In genomic region chr1:18875107-18875795, GRCh38 we compare ENCODE assay signal across 9 cellular contexts. TPM values are rescaled to one million over a fixed set of nuclear protein-coding genes. Genes with fewer than 3 reads are reported as not detected.
DNase-seq lines count a peak whose midpoint lies in the region; ATAC-seq and TF ChIP-seq lines count a peak whose summit lies in the region.
"Had no signal": no experiment of that assay in that cellular context is flagged by ENCODE, and none has a peak within 500 bp of the region (broad histone marks: within the 10 kb centered on the region; RNA-seq: fewer than 3 reads in every experiment).

No MANE protein-coding gene starts in this region.

- no peaks in the 10 kb centered on the region for H3K4me1 ChIP-seq in SJSA1 (replicated peaks)
- peaks cover 0 to 13% (median 0%) of the 10 kb centered on the region in 3 donors for H3K4me1 ChIP-seq in gastroesophageal sphincter
- H3K4me1 ChIP-seq in osteoblast (ENCODE audit: insufficient read depth, low read length) = no peaks in the 10 kb centered on the region
- no peaks in the 10 kb centered on the region for H3K4me1 ChIP-seq in testis

- no peaks in the 10 kb centered on the region for H4K20me1 ChIP-seq in osteoblast (ENCODE audit: insufficient read depth, low read length)

- H3K27ac ChIP-seq in SJSA1 (no peak overlapping the region), gastroesophageal sphincter (no peak overlapping the region), osteoblast (ENCODE audit: low read depth, low read length) (no peak overlapping the region), testis (no peak overlapping the region)

- H3K27me3 ChIP-seq in SJSA1 (replicated peaks) (no peaks in the 10 kb centered on the region), gastroesophageal sphincter (no peaks in the 10 kb centered on the region), osteoblast (ENCODE audit: insufficient read depth, low read length) (no peaks in the 10 kb centered on the region), testis (no peaks in the 10 kb centered on the region)

- ATAC-seq in gastroesophageal sphincter (peak; percentile 75), GM21576 (IDR thresholded peaks at IDR 0.05; ENCODE audit: unreplicated experiment) (no peak)

- H3K4me2 ChIP-seq in osteoblast (ENCODE audit: insufficient read depth, low read length) = no peak overlapping the region

- intact Hi-C loops in testis (cut with DNase I; ENCODE audit: low total_unique reads) = loop anchor here (5.0 kb wide), 1 partner anchor 278 kb away; no protein-coding TSS in a partner anchor

- TF ChIP-seq EP300 in gastroesophageal sphincter (IDR thresholded peaks at IDR 0.05) = no peak

- peak; percentile 58 for DNase-seq in DMS114 treated with DMSO at 0.1 percent for 48 hours (lab: John Stamatoyannopoulos, UW; ENCODE audit: unreplicated experiment)
- peak; percentile 52 to 64 for DNase-seq in Kasumi-1 (lab: John Stamatoyannopoulos, UW)
- peak; percentile 58 to 86 for DNase-seq in SJSA1 (ENCODE audit: low read depth in 1 of 2, low spot score in 2 of 2)
- DNase-seq in activated gamma-delta T cell treated with anti-CD3 and anti-CD28 coated beads, Interleukin-2, amount 50 U/mL, for 16 hours (ENCODE audit: low read depth) = peak; percentile 52
- DNase-seq in osteoblast (ENCODE audit: insufficient read length, low spot score, missing footprints) = peak; percentile 100
- peak; percentile 94 for DNase-seq in testis

- peak overlapping the region; percentile 51 for H2AFZ ChIP-seq in osteoblast (ENCODE audit: low read length)

- peak in 3 of 4 experiments; percentile 62 to 83 (median 76) for TF ChIP-seq CTCF in gastroesophageal sphincter (IDR thresholded peaks at IDR 0.05)
- TF ChIP-seq CTCF in osteoblast (IDR thresholded peaks at IDR 0.05; ENCODE audit: extremely low read depth, low read depth, low read length) = peak; percentile 90
- TF ChIP-seq CTCF in testis (IDR thresholded peaks at IDR 0.05) = peak; percentile 58 to 75 (median 74)

- no peaks in the 10 kb centered on the region for H3K79me2 ChIP-seq in osteoblast (ENCODE audit: insufficient read depth, low read length)

- H3K9me3 ChIP-seq in SJSA1 (replicated peaks) (no peaks in the 10 kb centered on the region), gastroesophageal sphincter (no peaks in the 10 kb centered on the region), osteoblast (ENCODE audit: low read depth, low read length) (no peaks in the 10 kb centered on the region), testis (no peaks in the 10 kb centered on the region)

- H3K36me3 ChIP-seq in SJSA1 (no peaks in the 10 kb centered on the region), gastroesophageal sphincter (peaks cover 0 to 34% of the 10 kb centered on the region in 2 donors), osteoblast (ENCODE audit: insufficient read depth, low read length) (no peaks in the 10 kb centered on the region), testis (ENCODE audit: low read depth, missing control alignments) (no peaks in the 10 kb centered on the region)

- H3K4me3 ChIP-seq in SJSA1 = no peak overlapping the region
- no peak overlapping the region for H3K4me3 ChIP-seq in gastroesophageal sphincter
- no peak overlapping the region for H3K4me3 ChIP-seq in osteoblast (ENCODE audit: insufficient read depth, low read length)
- H3K4me3 ChIP-seq in testis = no peak overlapping the region

- TF ChIP-seq POLR2A in gastroesophageal sphincter (IDR thresholded peaks at IDR 0.05) (no peak), testis (IDR thresholded peaks at IDR 0.05) (no peak)

- WGBS in gastroesophageal sphincter (ENCODE audit: low coverage in 1 of 2), 2 donors = 80% methylated on average over 1 of the region's 20 CpGs; no CpG with 5 or more reads in 1 of the 2 donors
- 43 to 61% methylated on average over 10 to 20 of the region's 20 CpGs for WGBS in testis, 2 donors

RNA-seq across cellular contexts. Expression of gene TAS1R2, which starts 15.8 kb away (rescaled TPM):
- total RNA-seq in SJSA1 (2014; rRNA removed; shearing (Covaris generic)) = not detected in 2 replicates
- total RNA-seq in gastroesophageal sphincter = not detected
- total RNA-seq in osteoblast = not detected in 2 replicates
- under 1 TPM in 1 of 2 donors, not detected in 1; 0.19 TPM for total RNA-seq in testis
- not detected for polyA plus RNA-seq in testis (ENCODE audit: insufficient read depth, low read depth, low replicate concordance)
- total RNA-seq: T-helper 2 cell treated with Interferon-gamma antibody and Interleukin-4, amounts not matched to agents 100 ng/mL and 5 ng/mL, for 36 hours had no signal

RNA-seq across cellular contexts. Expression of gene ALDH4A1, which starts 27.1 kb away (rescaled TPM):
- total RNA-seq in SJSA1 (2014; rRNA removed; shearing (Covaris generic)) = 5.6 and 10.8 TPM in 2 replicates
- total RNA-seq in gastroesophageal sphincter (10 to 100 TPM; 19.9 to 24.8 (median 22.5) TPM), osteoblast (28.6 and 31.8 TPM in 2 replicates), testis (10 to 100 TPM in 1 of 2 donors, 1 to 10 TPM in 1; 9.6 to 10.6 TPM)
- polyA plus RNA-seq in testis (ENCODE audit: insufficient read depth, low read depth, low replicate concordance) = 8.2 TPM
